ENCODE assay signal across 29 cellular contexts in genomic region chr14:87864356-87865230, GRCh38.
"Had no signal": no experiment of that assay in that cellular context is flagged by ENCODE, and none has a peak within 500 bp of the region (broad histone marks: within the 10 kb centered on the region; RNA-seq: fewer than 3 reads in every experiment).

No MANE protein-coding gene starts in this region.

- H3K27me3 ChIP-seq: cardiac muscle cell, esophagus muscularis mucosa, gastroesophageal sphincter, heart left ventricle, neutrophil, ovary, right atrium auricular region, spleen, testis, vagina had no signal

- H3K27ac Mint-ChIP-seq: mesothelial cell of epicardium; naive thymus-derived CD8-positive, alpha-beta T cell; T-cell; T-helper 2 cell treated with Interferon-gamma antibody and Interleukin-4, amounts not matched to agents 5 μg/mL and 100 μg/mL, for 36 hours had no signal

- H3K9me3 Mint-ChIP-seq: T-cell; T-helper 2 cell treated with Interferon-gamma antibody and Interleukin-4, amounts not matched to agents 5 μg/mL and 100 μg/mL, for 36 hours had no signal

- H3K9me3 ChIP-seq: esophagus muscularis mucosa, gastroesophageal sphincter, lower lobe of right lung, neutrophil, ovary, prostate gland, right atrium auricular region, spleen, testis, vagina had no signal

- H3K36me3 ChIP-seq: cardiac muscle cell, esophagus muscularis mucosa, gastroesophageal sphincter, heart left ventricle, lower lobe of right lung, neutrophil, ovary, prostate gland, right atrium auricular region, spleen, vagina, WERI-Rb-1 had no signal

- H3K4me3 ChIP-seq: cardiac muscle cell, esophagus muscularis mucosa, gastroesophageal sphincter, heart left ventricle, lower lobe of right lung, ovary, prostate gland, right atrium auricular region, spleen, testis, vagina had no signal

- H3K36me3 Mint-ChIP-seq: mesothelial cell of epicardium; naive thymus-derived CD8-positive, alpha-beta T cell; T-cell had no signal

- H3K4me3 Mint-ChIP-seq: activated T-cell treated with anti-CD3 and anti-CD28 coated beads, Interleukin-2, amount 50 U/mL, for 4 hours; mesothelial cell of epicardium; naive thymus-derived CD8-positive, alpha-beta T cell; T-cell; T-helper 2 cell treated with Interferon-gamma antibody and Interleukin-4, amounts not matched to agents 5 μg/mL and 100 μg/mL, for 36 hours had no signal

- H3K4me1 ChIP-seq: esophagus muscularis mucosa, gastroesophageal sphincter, heart left ventricle, lower lobe of right lung, prostate gland, right atrium auricular region, spleen, testis, vagina had no signal

- H3K27ac ChIP-seq: cardiac muscle cell, esophagus muscularis mucosa, gastroesophageal sphincter, heart left ventricle, lower lobe of right lung, neutrophil, ovary, prostate gland, right atrium auricular region, spleen, testis, vagina, WERI-Rb-1 had no signal

- H3K4me1 Mint-ChIP-seq: mesothelial cell of epicardium; naive thymus-derived CD8-positive, alpha-beta T cell; T-cell had no signal

- DNase-seq: activated CD4-positive, alpha-beta T cell treated with anti-CD3 and anti-CD28 coated beads for 1 hour; activated CD4-positive, alpha-beta T cell treated with anti-CD3 and anti-CD28 coated beads, Interleukin-2, amount 50 U/mL, for 48 hours; activated CD8-positive, alpha-beta memory T cell treated with anti-CD3 and anti-CD28 coated beads, Interleukin-2, amount 50 U/mL, for 48 hours; activated naive CD4-positive, alpha-beta T cell treated with Interleukin-2 at 50 U/mL for 16 hours; activated T-cell treated with anti-CD3 and anti-CD28 coated beads, Interleukin-2, amount 50 U/mL, for 4 hours; amygdala; effector CD4-positive, alpha-beta T cell; heart left ventricle; islet precursor cell; left colon; lower lobe of right lung; naive thymus-derived CD8-positive, alpha-beta T cell; ovary; spleen; stimulated activated CD4-positive, alpha-beta T cell treated with anti-CD3 and anti-CD28 coated beads, Interleukin-4, amount 100 ng/mL, for 1 hour; stimulated activated naive CD4-positive, alpha-beta T cell; T-cell; testis; trophoblast cell; WERI-Rb-1 had no signal
